In genomic region chr2:240567137-240567871, GRCh38 we compare ENCODE assay signal across 1 cellular context.
TF ChIP-seq lines count a peak whose summit lies in the region.

No MANE protein-coding gene starts in this region.

TF ChIP-seq in H1, 55 proteins besides CTCF, POLR2A, EP300 and RAD21:
- TF ChIP-seq HDAC2 (IDR thresholded peaks at IDR 0.05; ENCODE audit: borderline replicate concordance in 1 of 2, low read depth in 2 of 2, low read length in 2 of 2) (no peak), EZH2 (IDR thresholded peaks at IDR 0.05; ENCODE audit: low read depth, low read length, severe bottlenecking) (peak; percentile 43), TBP (IDR thresholded peaks at IDR 0.05; ENCODE audit: low read depth, low read length) (no peak), RNF2 (IDR thresholded peaks at IDR 0.05; ENCODE audit: borderline replicate concordance, low read depth, low read length, missing control alignments, poor library complexity, severe bottlenecking) (peak; percentile 46), SUZ12 (IDR thresholded peaks at IDR 0.05; ENCODE audit: low read length) (peak; percentile 69; the same call in 1 of the 2 replicates)
